ENCODE assay signal across 1 cellular context in the genomic region with DNA sequence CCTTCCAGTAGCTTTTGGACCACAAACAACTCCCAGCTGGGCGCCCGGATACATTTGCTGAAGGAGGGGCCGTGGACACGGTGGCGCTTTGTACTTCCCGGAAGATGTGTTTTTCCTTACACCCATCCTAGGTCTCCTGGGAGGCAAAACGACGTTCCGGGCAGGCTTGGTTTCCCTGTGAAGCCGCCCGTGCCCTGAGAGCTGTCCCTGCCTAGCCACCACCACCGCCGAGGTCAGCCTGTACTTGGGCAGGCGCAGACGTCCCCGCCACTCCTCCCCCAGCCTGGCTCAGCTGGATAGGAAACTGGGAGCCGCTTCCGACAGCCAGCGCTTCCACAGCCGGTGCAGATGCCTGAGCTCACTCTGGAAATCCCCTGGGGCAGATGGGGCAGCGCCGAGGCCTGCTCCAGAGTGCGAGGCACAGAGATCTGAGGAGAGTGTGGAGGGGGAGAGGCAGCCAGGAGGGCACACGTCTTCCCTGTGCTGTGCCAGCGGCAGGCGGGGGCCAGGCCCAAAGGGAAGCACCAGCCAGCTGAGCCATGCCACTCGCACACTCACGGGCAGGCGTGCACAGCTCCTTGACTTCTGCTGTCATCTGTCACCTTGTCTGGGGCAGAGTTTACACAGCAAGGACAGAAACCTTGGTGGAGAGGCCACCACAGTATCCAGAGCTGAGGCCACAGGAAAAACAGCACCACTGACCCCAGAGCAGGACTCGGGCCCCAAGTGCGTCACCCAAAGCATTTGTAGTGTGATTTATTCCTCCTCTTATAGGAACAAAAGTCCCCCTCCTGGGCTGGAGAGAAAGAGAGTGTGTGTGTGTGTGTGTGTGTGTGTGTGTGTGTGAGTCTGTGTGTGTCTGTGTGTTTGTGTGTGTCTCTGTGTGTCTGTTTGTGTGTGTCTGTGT.
TF ChIP-seq lines count a peak whose summit lies in the region.

No MANE protein-coding gene starts in this region.

TF ChIP-seq in H1, 55 proteins besides CTCF, POLR2A, EP300 and RAD21:
- TF ChIP-seq GABPA (IDR thresholded peaks at IDR 0.05; ENCODE audit: borderline replicate concordance, insufficient read depth, low read length) = no peak; the same call in 1 of the 2 replicates
- TF ChIP-seq HDAC2 (IDR thresholded peaks at IDR 0.05; ENCODE audit: borderline replicate concordance in 1 of 2, low read depth in 2 of 2, low read length in 2 of 2) = no peak
- no peak for TF ChIP-seq EZH2 (IDR thresholded peaks at IDR 0.05; ENCODE audit: low read depth, low read length, severe bottlenecking)
- TF ChIP-seq BACH1 (IDR thresholded peaks at IDR 0.05; ENCODE audit: low read length) = no peak
- TF ChIP-seq, protein P1, sequence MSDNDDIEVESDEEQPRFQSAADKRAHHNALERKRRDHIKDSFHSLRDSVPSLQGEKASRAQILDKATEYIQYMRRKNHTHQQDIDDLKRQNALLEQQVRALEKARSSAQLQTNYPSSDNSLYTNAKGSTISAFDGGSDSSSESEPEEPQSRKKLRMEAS (IDR thresholded peaks at IDR 0.05) = 0 out of 2 replicates have a peak, but pooled peaks have one; percentile 19
- TF ChIP-seq, protein P2, sequence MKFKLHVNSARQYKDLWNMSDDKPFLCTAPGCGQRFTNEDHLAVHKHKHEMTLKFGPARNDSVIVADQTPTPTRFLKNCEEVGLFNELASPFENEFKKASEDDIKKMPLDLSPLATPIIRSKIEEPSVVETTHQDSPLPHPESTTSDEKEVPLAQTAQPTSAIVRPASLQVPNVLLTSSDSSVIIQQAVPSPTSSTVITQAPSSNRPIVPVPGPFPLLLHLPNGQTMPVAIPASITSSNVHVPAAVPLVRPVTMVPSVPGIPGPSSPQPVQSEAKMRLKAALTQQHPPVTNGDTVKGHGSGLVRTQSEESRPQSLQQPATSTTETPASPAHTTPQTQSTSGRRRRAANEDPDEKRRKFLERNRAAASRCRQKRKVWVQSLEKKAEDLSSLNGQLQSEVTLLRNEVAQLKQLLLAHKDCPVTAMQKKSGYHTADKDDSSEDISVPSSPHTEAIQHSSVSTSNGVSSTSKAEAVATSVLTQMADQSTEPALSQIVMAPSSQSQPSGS (IDR thresholded peaks at IDR 0.05; ENCODE audit: low read length) = no peak
- TF ChIP-seq SAP30 (IDR thresholded peaks at IDR 0.05; ENCODE audit: insufficient read depth, insufficient replicate concordance, low read length) = no peak
- TF ChIP-seq TBP (IDR thresholded peaks at IDR 0.05; ENCODE audit: low read depth, low read length) = peak; percentile 39; the same call in 1 of the 2 replicates
